ENCODE assay signal across 23 cellular contexts in genomic region chr11:83256602-83257340, GRCh38. TPM values are rescaled to one million over a fixed set of nuclear protein-coding genes. Genes with fewer than 3 reads are reported as not detected.
DNase-seq lines count a peak whose midpoint lies in the region; ATAC-seq and TF ChIP-seq lines count a peak whose summit lies in the region.
"Had no signal": no experiment of that assay in that cellular context is flagged by ENCODE, and none has a peak within 500 bp of the region (broad histone marks: within the 10 kb centered on the region; RNA-seq: fewer than 3 reads in every experiment).

No MANE protein-coding gene starts in this region.

- ATAC-seq in natural killer cell (no peak), HG02840 (IDR thresholded peaks at IDR 0.05; ENCODE audit: low FRiP score, unreplicated experiment) (no peak), left cardiac atrium (no peak)
- no peak for ATAC-seq in natural killer cell treated with Interleukin-12 subunit alpha and Interleukin-12 subunit beta and Interleukin-15 and Interleukin-18, amount 100 ng/mL, for 72 hours
- ATAC-seq: gastroesophageal sphincter; left ventricle myocardium superior; naive thymus-derived CD4-positive, alpha-beta T cell had no signal

- peak overlapping the region; percentile 7 to 12 for H3K27ac Mint-ChIP-seq in natural killer cell
- no peak overlapping the region for H3K27ac Mint-ChIP-seq in natural killer cell treated with Interleukin-12 subunit alpha and Interleukin-12 subunit beta and Interleukin-15 and Interleukin-18, amount 100 ng/mL, for 72 hours
- H3K27ac Mint-ChIP-seq in mesothelial cell of epicardium = peak overlapping the region; percentile 7
- H3K27ac Mint-ChIP-seq: activated CD4-positive, alpha-beta memory T cell treated with anti-CD3 and anti-CD28 coated beads for 36 hours had no signal

- H3K9me3 Mint-ChIP-seq in natural killer cell (no peaks in the 10 kb centered on the region), mesothelial cell of epicardium (no peaks in the 10 kb centered on the region)
- no peaks in the 10 kb centered on the region for H3K9me3 Mint-ChIP-seq in natural killer cell treated with Interleukin-12 subunit alpha and Interleukin-12 subunit beta and Interleukin-15 and Interleukin-18, amount 100 ng/mL, for 72 hours
- H3K9me3 Mint-ChIP-seq: activated CD4-positive, alpha-beta memory T cell treated with anti-CD3 and anti-CD28 coated beads for 36 hours; naive thymus-derived CD4-positive, alpha-beta T cell had no signal

- intact Hi-C loops in natural killer cell (cut with micrococcal nuclease) = no loop called here
- intact Hi-C loops in ascending aorta (cut with DNase I) = no loop called here
- intact Hi-C loops in left cardiac atrium (cut with DNase I) = no loop called here

- peaks cover 14% of the 10 kb centered on the region for H3K36me3 Mint-ChIP-seq in natural killer cell
- peaks cover 5% of the 10 kb centered on the region for H3K36me3 Mint-ChIP-seq in natural killer cell treated with Interleukin-12 subunit alpha and Interleukin-12 subunit beta and Interleukin-15 and Interleukin-18, amount 100 ng/mL, for 72 hours
- peaks cover 6% of the 10 kb centered on the region for H3K36me3 Mint-ChIP-seq in mesothelial cell of epicardium

- peaks cover 0 to 3% of the 10 kb centered on the region in 2 donors for H3K4me1 Mint-ChIP-seq in natural killer cell
- H3K4me1 Mint-ChIP-seq in natural killer cell treated with Interleukin-12 subunit alpha and Interleukin-12 subunit beta and Interleukin-15 and Interleukin-18, amount 100 ng/mL, for 72 hours (ENCODE audit: low read depth in 2 of 2) = peaks cover 0 to 3% of the 10 kb centered on the region in 2 donors
- no peaks in the 10 kb centered on the region for H3K4me1 Mint-ChIP-seq in mesothelial cell of epicardium

- H3K27me3 ChIP-seq in ascending aorta = no peaks in the 10 kb centered on the region
- H3K27me3 ChIP-seq: gastroesophageal sphincter, spleen had no signal

- TF ChIP-seq CTCF in natural killer cell (IDR thresholded peaks at IDR 0.05) (no peak), ascending aorta (IDR thresholded peaks at IDR 0.05) (no peak), mesothelial cell of epicardium (IDR thresholded peaks at IDR 0.05; ENCODE audit: unreplicated experiment) (no peak)

- peaks cover 3 to 20% of the 10 kb centered on the region in 2 donors for H3K36me3 ChIP-seq in ascending aorta
- H3K36me3 ChIP-seq: prostate gland had no signal

- H3K27me3 Mint-ChIP-seq in natural killer cell (ENCODE audit: low read depth in 2 of 2) (no peaks in the 10 kb centered on the region), mesothelial cell of epicardium (ENCODE audit: low read depth) (no peaks in the 10 kb centered on the region)
- no peaks in the 10 kb centered on the region for H3K27me3 Mint-ChIP-seq in natural killer cell treated with Interleukin-12 subunit alpha and Interleukin-12 subunit beta and Interleukin-15 and Interleukin-18, amount 100 ng/mL, for 72 hours
- H3K27me3 Mint-ChIP-seq: activated CD4-positive, alpha-beta memory T cell treated with anti-CD3 and anti-CD28 coated beads for 36 hours; naive thymus-derived CD4-positive, alpha-beta T cell had no signal

- H3K4me3 Mint-ChIP-seq in natural killer cell = no peak overlapping the region
- H3K4me3 Mint-ChIP-seq in natural killer cell treated with Interleukin-12 subunit alpha and Interleukin-12 subunit beta and Interleukin-15 and Interleukin-18, amount 100 ng/mL, for 72 hours = no peak overlapping the region
- no peak overlapping the region for H3K4me3 Mint-ChIP-seq in mesothelial cell of epicardium
- H3K4me3 Mint-ChIP-seq: activated CD4-positive, alpha-beta memory T cell treated with anti-CD3 and anti-CD28 coated beads for 36 hours; naive thymus-derived CD4-positive, alpha-beta T cell had no signal

- no peak overlapping the region for H3K4me3 ChIP-seq in ascending aorta
- H3K4me3 ChIP-seq: gastroesophageal sphincter, prostate gland, spleen had no signal

- H3K4me1 ChIP-seq in ascending aorta = peaks cover 0 to 6% of the 10 kb centered on the region in 2 donors
- H3K4me1 ChIP-seq: gastroesophageal sphincter, prostate gland, spleen had no signal

- H3K9me3 ChIP-seq in ascending aorta = no peaks in the 10 kb centered on the region
- H3K9me3 ChIP-seq: gastroesophageal sphincter, prostate gland, spleen had no signal

- no peak for DNase-seq in natural killer cell
- no peak for DNase-seq in natural killer cell treated with Interleukin-12 subunit alpha and Interleukin-12 subunit beta and Interleukin-15 and Interleukin-18, amount 100 ng/mL, for 72 hours (ENCODE audit: low spot score)
- no peak for DNase-seq in ascending aorta (ENCODE audit: low spot score in 2 of 2)
- no peak for DNase-seq in mesothelial cell of epicardium (ENCODE audit: low spot score in 2 of 2, unreplicated experiment in 2 of 2)
- DNase-seq in central memory CD4-positive, alpha-beta T cell = no peak
- DNase-seq in DMS79 treated with DMSO at 0.1 percent for 48 hours (lab: John Stamatoyannopoulos, UW) = no peak
- no peak for DNase-seq in left cardiac atrium
- DNase-seq: activated CD4-positive, alpha-beta memory T cell treated with anti-CD3 and anti-CD28 coated beads for 36 hours; activated naive CD4-positive, alpha-beta T cell treated with Interleukin-2 at 50 U/mL for 16 hours; dermis blood vessel endothelial cell; DND-41; left ventricle myocardium superior; MV-4-11; naive thymus-derived CD4-positive, alpha-beta T cell; NCI-H2029; NCI-H446 treated with DMSO at 0.1 percent for 48 hours; spleen; WERI-Rb-1 had no signal

- H3K27ac ChIP-seq in ascending aorta = peak overlapping the region; percentile 53 to 57
- H3K27ac ChIP-seq: epithelial cell of prostate, gastroesophageal sphincter, HL-60, prostate gland, spleen, WERI-Rb-1 had no signal

RNA-seq across cellular contexts. Expression of gene CCDC90B, which starts 29.4 kb away (rescaled TPM):
- total RNA-seq in natural killer cell (10 to 100 TPM; 27.3 to 30.2 (median 29.5) TPM), ascending aorta (8.2 TPM), mesothelial cell of epicardium (40.7 to 43.5 TPM (median 43.0 TPM) in 3 replicates), left cardiac atrium (10 to 100 TPM; 25.9 to 30.4 TPM)
- total RNA-seq in natural killer cell treated with Interleukin-12 subunit alpha and Interleukin-12 subunit beta and Interleukin-15 and Interleukin-18, amount 100 ng/mL, for 72 hours = 10 to 100 TPM; 25.3 to 32.6 TPM

Comparison
In these comparisons a context has a peak if more than half of its experiments do, and no peak if none do; other contexts are left out.
1. H3K27ac Mint-ChIP-seq: peak in natural killer cell (2 of 2) and mesothelial cell of epicardium (single experiment); none in natural killer cell treated with Interleukin-12 subunit alpha and Interleukin-12 subunit beta and Interleukin-15 and Interleukin-18, amount 100 ng/mL, for 72 hours (0 of 2).